35 cellular contexts compared by ENCODE assay signal in genomic region chr14:34943506-34943905, GRCh38.
"Had no signal": no experiment of that assay in that cellular context is flagged by ENCODE, and none has a peak within 500 bp of the region (broad histone marks: within the 10 kb centered on the region; RNA-seq: fewer than 3 reads in every experiment).

No MANE protein-coding gene starts in this region.

- H3K36me3 ChIP-seq: adrenal gland, brain microvascular endothelial cell, breast epithelium, cardiac muscle cell had no signal

- H3K27me3 ChIP-seq: adrenal gland, ascending aorta, body of pancreas, brain microvascular endothelial cell, breast epithelium, cardiac muscle cell had no signal

- H3K9me3 ChIP-seq: adrenal gland, body of pancreas had no signal

- H3K27me3 Mint-ChIP-seq: activated naive CD4-positive, alpha-beta T cell treated with anti-CD3 and anti-CD28 coated beads, Interleukin-2, amount 10 ng/mL, durations not matched to agents 7 days and 5 days; activated naive CD4-positive, alpha-beta T cell treated with anti-CD3 and anti-CD28 coated beads, Interleukin-2, amount 50 U/mL, for 24 hours; activated naive CD8-positive, alpha-beta T cell; activated naive CD8-positive, alpha-beta T cell treated with anti-CD3 and anti-CD28 coated beads for 36 hours; activated naive CD8-positive, alpha-beta T cell treated with anti-CD3 and anti-CD28 coated beads, Interleukin-2, amount 10 ng/mL, durations not matched to agents 7 days and 5 days; activated naive CD8-positive, alpha-beta T cell treated with anti-CD3 and anti-CD28 coated beads, Interleukin-2, amount 50 U/mL, for 24 hours; activated T-helper 17 cell treated with anti-CD3 and anti-CD28 coated beads, Interleukin-2, amount 50 U/mL, for 72 hours; brain; central memory CD8-positive, alpha-beta T cell had no signal

- H3K4me3 Mint-ChIP-seq: activated naive CD4-positive, alpha-beta T cell treated with anti-CD3 and anti-CD28 coated beads, Interleukin-2, amount 10 ng/mL, durations not matched to agents 7 days and 5 days; activated naive CD4-positive, alpha-beta T cell treated with anti-CD3 and anti-CD28 coated beads, Interleukin-2, amount 50 U/mL, for 24 hours; activated naive CD8-positive, alpha-beta T cell; activated naive CD8-positive, alpha-beta T cell treated with anti-CD3 and anti-CD28 coated beads for 36 hours; activated naive CD8-positive, alpha-beta T cell treated with anti-CD3 and anti-CD28 coated beads, Interleukin-2, amount 10 ng/mL, durations not matched to agents 7 days and 5 days; activated naive CD8-positive, alpha-beta T cell treated with anti-CD3 and anti-CD28 coated beads, Interleukin-2, amount 50 U/mL, for 24 hours; activated T-cell treated with anti-CD3 and anti-CD28 coated beads, Interleukin-2, amount 50 U/mL, for 4 hours; activated T-helper 1 cell treated with anti-CD3 and anti-CD28 coated beads, Interleukin-12 subunit alpha, Interleukin-12 subunit beta, Interleukin-2, Interleukin-4 antibody, amounts not matched to agents 30 ng/mL and 10 ng/mL and 1 ng/mL, durations not matched to agents 14 hours and 24 hours and 36 hours; activated T-helper 17 cell treated with anti-CD3 and anti-CD28 coated beads, Interleukin-2, amount 50 U/mL, for 72 hours; brain; central memory CD8-positive, alpha-beta T cell had no signal

- H3K27ac Mint-ChIP-seq: activated naive CD4-positive, alpha-beta T cell treated with anti-CD3 and anti-CD28 coated beads, Interleukin-2, amount 50 U/mL, for 24 hours; activated naive CD8-positive, alpha-beta T cell; activated naive CD8-positive, alpha-beta T cell treated with anti-CD3 and anti-CD28 coated beads for 36 hours; activated naive CD8-positive, alpha-beta T cell treated with anti-CD3 and anti-CD28 coated beads, Interleukin-2, amount 10 ng/mL, durations not matched to agents 7 days and 5 days; activated naive CD8-positive, alpha-beta T cell treated with anti-CD3 and anti-CD28 coated beads, Interleukin-2, amount 50 U/mL, for 24 hours; activated T-helper 1 cell treated with anti-CD3 and anti-CD28 coated beads, Interleukin-12 subunit alpha, Interleukin-12 subunit beta, Interleukin-2, Interleukin-4 antibody, amounts not matched to agents 30 ng/mL and 10 ng/mL and 1 ng/mL, durations not matched to agents 14 hours and 24 hours and 36 hours; activated T-helper 17 cell treated with anti-CD3 and anti-CD28 coated beads, Interleukin-2, amount 50 U/mL, for 72 hours; activated T-helper 2 cell treated with anti-CD3 and anti-CD28 coated beads, Interferon-gamma antibody, Interleukin-2, Interleukin-4, amounts not matched to agents 10 μg/mL and 5 μg/mL and 100 μg/mL, durations not matched to agents 14 hours and 24 hours and 36 hours; brain had no signal

- H3K4me3 ChIP-seq: adrenal gland, ascending aorta, body of pancreas, breast epithelium, cardiac muscle cell had no signal

- H3K4me1 ChIP-seq: adrenal gland, ascending aorta, body of pancreas, breast epithelium had no signal

- DNase-seq: activated effector memory CD4-positive, alpha-beta T cell treated with anti-CD3 and anti-CD28 coated beads, Interleukin-2, amount 50 U/mL, for 16 hours; activated effector memory CD4-positive, alpha-beta T cell treated with Interleukin-2 at 50 U/mL for 16 hours; activated gamma-delta T cell; activated gamma-delta T cell treated with Interleukin-2 at 50 U/mL for 16 hours; activated naive CD4-positive, alpha-beta T cell; activated naive CD4-positive, alpha-beta T cell treated with anti-CD3 and anti-CD28 coated beads, Interleukin-2, amount 10 ng/mL, durations not matched to agents 7 days and 5 days; activated naive CD4-positive, alpha-beta T cell treated with anti-CD3 and anti-CD28 coated beads, Interleukin-2, amount 50 U/mL, for 16 hours; activated naive CD4-positive, alpha-beta T cell treated with Interleukin-2 at 50 U/mL for 16 hours; activated naive CD8-positive, alpha-beta T cell treated with anti-CD3 and anti-CD28 coated beads for 36 hours; activated naive CD8-positive, alpha-beta T cell treated with anti-CD3 and anti-CD28 coated beads, Interleukin-2, amount 10 ng/mL, durations not matched to agents 7 days and 5 days; activated naive CD8-positive, alpha-beta T cell treated with anti-CD3 and anti-CD28 coated beads, Interleukin-2, amount 50 U/mL, for 24 hours; activated T-cell treated with anti-CD3 and anti-CD28 coated beads, Interleukin-2, amount 50 U/mL, for 1 hour; activated T-cell treated with anti-CD3 and anti-CD28 coated beads, Interleukin-2, amount 50 U/mL, for 4 hours; activated T-cell treated with anti-CD3 and anti-CD28 coated beads, Interleukin-2, amount 50 U/mL, for 48 hours; amniotic stem cell; amygdala; anterior cingulate cortex; aorta; body of pancreas; brain microvascular endothelial cell; caudate nucleus; central memory CD4-positive, alpha-beta T cell; cerebellar nuclear complex had no signal

- H3K4me1 Mint-ChIP-seq: activated naive CD4-positive, alpha-beta T cell treated with anti-CD3 and anti-CD28 coated beads, Interleukin-2, amount 10 ng/mL, durations not matched to agents 7 days and 5 days; activated naive CD4-positive, alpha-beta T cell treated with anti-CD3 and anti-CD28 coated beads, Interleukin-2, amount 50 U/mL, for 24 hours; activated naive CD8-positive, alpha-beta T cell treated with anti-CD3 and anti-CD28 coated beads for 36 hours; activated naive CD8-positive, alpha-beta T cell treated with anti-CD3 and anti-CD28 coated beads, Interleukin-2, amount 10 ng/mL, durations not matched to agents 7 days and 5 days; activated naive CD8-positive, alpha-beta T cell treated with anti-CD3 and anti-CD28 coated beads, Interleukin-2, amount 50 U/mL, for 24 hours; activated T-helper 17 cell treated with anti-CD3 and anti-CD28 coated beads, Interleukin-2, amount 50 U/mL, for 72 hours; brain; central memory CD8-positive, alpha-beta T cell had no signal

- H3K27ac ChIP-seq: adrenal gland, ascending aorta, body of pancreas, brain microvascular endothelial cell, breast epithelium, cardiac muscle cell had no signal

- ATAC-seq: activated naive CD4-positive, alpha-beta T cell treated with anti-CD3 and anti-CD28 coated beads, Interleukin-2, amount 50 U/mL, for 72 hours; activated naive CD8-positive, alpha-beta T cell treated with anti-CD3 and anti-CD28 coated beads, Interleukin-2, amount 50 U/mL, for 24 hours; activated T-cell treated with anti-CD3 and anti-CD28 coated beads, Interleukin-2, amount 50 U/mL, for 4 hours; activated T-helper 17 cell treated with anti-CD3 and anti-CD28 coated beads, Interleukin-2, amount 50 U/mL, for 72 hours; body of pancreas had no signal
